15 cellular contexts compared by ENCODE assay signal in genomic region chr15:57281357-57281756, GRCh38.
DNase-seq lines count a peak whose midpoint lies in the region; ATAC-seq and TF ChIP-seq lines count a peak whose summit lies in the region.
"Had no signal": no experiment of that assay in that cellular context is flagged by ENCODE, and none has a peak within 500 bp of the region (broad histone marks: within the 10 kb centered on the region; RNA-seq: fewer than 3 reads in every experiment).

No MANE protein-coding gene starts in this region.

- no peaks in the 10 kb centered on the region for H4K20me1 ChIP-seq in DOHH2 (ENCODE audit: control insufficient read depth, insufficient read depth, low read depth, low read length)
- no peaks in the 10 kb centered on the region for H4K20me1 ChIP-seq in SU-DHL-6 (ENCODE audit: low read depth, low read length)

- peak overlapping the region; percentile 3; the same call in 1 of the 2 replicates for H3K9ac ChIP-seq in SU-DHL-6 (ENCODE audit: low read length)
- H3K9ac ChIP-seq: parathyroid adenoma had no signal

- ATAC-seq in GM19397 (IDR thresholded peaks at IDR 0.05; ENCODE audit: unreplicated experiment) = peak; percentile 50
- ATAC-seq in HG03039 (IDR thresholded peaks at IDR 0.05; ENCODE audit: unreplicated experiment) = peak; percentile 48
- ATAC-seq: heart left ventricle had no signal

- H3K79me2 ChIP-seq in DOHH2 (ENCODE audit: control insufficient read depth, low read length) (no peaks in the 10 kb centered on the region), SU-DHL-6 (ENCODE audit: insufficient read depth, low read length) (no peaks in the 10 kb centered on the region)
- H3K79me2 ChIP-seq: parathyroid adenoma had no signal

- no peaks in the 10 kb centered on the region for H3K27me3 ChIP-seq in DOHH2 (ENCODE audit: control insufficient read depth, low read length)
- H3K27me3 ChIP-seq in SU-DHL-6 (ENCODE audit: low read length) = no peaks in the 10 kb centered on the region
- H3K27me3 ChIP-seq: ascending aorta, heart left ventricle had no signal

- H2AFZ ChIP-seq in SU-DHL-6 (ENCODE audit: low read depth, low read length, severe bottlenecking) = peak overlapping the region; percentile 36
- H2AFZ ChIP-seq: parathyroid adenoma had no signal

- H3K4me1 ChIP-seq in DOHH2 (ENCODE audit: control insufficient read depth, low read length) = peaks cover 60% of the 10 kb centered on the region
- H3K4me1 ChIP-seq: ascending aorta, parathyroid adenoma had no signal

- no peak for TF ChIP-seq CTCF in DOHH2 (IDR thresholded peaks at IDR 0.05; ENCODE audit: low read depth, low read length, poor library complexity, severe bottlenecking)
- no peak for TF ChIP-seq CTCF in SU-DHL-6 (IDR thresholded peaks at IDR 0.05; ENCODE audit: insufficient read depth, low read length, poor library complexity, severe bottlenecking)

- no peak for DNase-seq in GM19238 (ENCODE audit: insufficient read length, low spot score)
- no peak for DNase-seq in DMS53 (lab: John Stamatoyannopoulos, UW)
- DNase-seq in pons (ENCODE audit: low spot score) = no peak
- no peak for DNase-seq in NCI-H1436 (lab: John Stamatoyannopoulos, UW)
- DNase-seq: GDM1; heart left ventricle; NCI-H1092; OCI-M1; stimulated activated CD4-positive, alpha-beta T cell treated with anti-CD3 and anti-CD28 coated beads, Interleukin-1b, Interleukin-23, amount 100 ng/mL, for 48 hours had no signal

- peaks cover 8% of the 10 kb centered on the region; the same call in 1 of the 2 replicates for H3F3A ChIP-seq in DOHH2 (ENCODE audit: control insufficient read depth, insufficient read depth)
- peaks cover 27% of the 10 kb centered on the region for H3F3A ChIP-seq in SU-DHL-6 (ENCODE audit: insufficient read depth)

- H3K9me2 ChIP-seq in DOHH2 (replicated peaks; ENCODE audit: control insufficient read depth, low read length) (no peaks in the 10 kb centered on the region), SU-DHL-6 (replicated peaks; ENCODE audit: insufficient read depth, low read length) (no peaks in the 10 kb centered on the region)

- H3K36me3 ChIP-seq in DOHH2 (ENCODE audit: control insufficient read depth, low read length) = peaks cover 34% of the 10 kb centered on the region
- no peaks in the 10 kb centered on the region for H3K36me3 ChIP-seq in SU-DHL-6 (ENCODE audit: low read length)

- H3K4me2 ChIP-seq in DOHH2 (ENCODE audit: low read length) (peak overlapping the region; percentile 75), SU-DHL-6 (ENCODE audit: low read depth, low read length, poor library complexity, severe bottlenecking) (peak overlapping the region; percentile 57)

- peak overlapping the region; percentile 38 for H3K4me3 ChIP-seq in DOHH2 (ENCODE audit: low read length)
- no peak overlapping the region for H3K4me3 ChIP-seq in SU-DHL-6 (ENCODE audit: insufficient read depth, low read length, poor library complexity, severe bottlenecking)
- H3K4me3 ChIP-seq: ascending aorta, heart left ventricle had no signal

- H3K9me3 ChIP-seq in DOHH2 (ENCODE audit: control insufficient read depth, insufficient read depth, low read length) (no peaks in the 10 kb centered on the region), SU-DHL-6 (ENCODE audit: insufficient read depth, low read length) (no peaks in the 10 kb centered on the region)
- H3K9me3 ChIP-seq: ascending aorta, heart left ventricle had no signal

- H3K27ac ChIP-seq in DOHH2 (ENCODE audit: low read depth, low read length) (no peak overlapping the region), SU-DHL-6 (ENCODE audit: low read depth, low read length) (no peak overlapping the region)
- H3K27ac ChIP-seq: ascending aorta, heart left ventricle, parathyroid adenoma had no signal
